31 cellular contexts compared by ENCODE assay signal in genomic region chr17:10807704-10808128, GRCh38. TPM values are rescaled to one million over a fixed set of nuclear protein-coding genes. Genes with fewer than 3 reads are reported as not detected.
"Had no signal": no experiment of that assay in that cellular context is flagged by ENCODE, and none has a peak within 500 bp of the region (broad histone marks: within the 10 kb centered on the region; RNA-seq: fewer than 3 reads in every experiment).

No MANE protein-coding gene starts in this region.

- H3K4me3 Mint-ChIP-seq: activated CD4-positive, alpha-beta T cell treated with anti-CD3 and anti-CD28 coated beads, Interleukin-2, amount 10 ng/mL, durations not matched to agents 7 days and 5 days; activated naive CD8-positive, alpha-beta T cell treated with anti-CD3 and anti-CD28 coated beads, Interleukin-2, amount 10 ng/mL, durations not matched to agents 7 days and 5 days; activated T-cell treated with anti-CD3 and anti-CD28 coated beads, Interleukin-2, amount 50 U/mL, for 24 hours; naive thymus-derived CD8-positive, alpha-beta T cell; neural progenitor cell; stimulated activated naive CD8-positive, alpha-beta T cell treated with anti-CD3 and anti-CD28 coated beads, Interleukin-15, Interleukin-2, amounts not matched to agents 100 ng/mL and 50 ng/mL, for 24 hours; T-helper 17 cell had no signal

- H3K9me3 Mint-ChIP-seq: activated CD4-positive, alpha-beta T cell treated with anti-CD3 and anti-CD28 coated beads, Interleukin-2, amount 10 ng/mL, durations not matched to agents 7 days and 5 days; activated naive CD8-positive, alpha-beta T cell treated with anti-CD3 and anti-CD28 coated beads, Interleukin-2, amount 10 ng/mL, durations not matched to agents 7 days and 5 days; activated T-cell treated with anti-CD3 and anti-CD28 coated beads, Interleukin-2, amount 50 U/mL, for 24 hours; activated T-helper 2 cell treated with anti-CD3 and anti-CD28 coated beads, Interferon-gamma antibody, Interleukin-2, Interleukin-4, amounts not matched to agents 10 μg/mL and 5 μg/mL and 100 μg/mL, durations not matched to agents 14 hours and 24 hours and 36 hours; naive thymus-derived CD8-positive, alpha-beta T cell; neural progenitor cell; stimulated activated naive CD8-positive, alpha-beta T cell treated with anti-CD3 and anti-CD28 coated beads, Interleukin-15, Interleukin-2, amounts not matched to agents 100 ng/mL and 50 ng/mL, for 24 hours had no signal

- H3K27ac Mint-ChIP-seq: activated CD4-positive, alpha-beta T cell treated with anti-CD3 and anti-CD28 coated beads, Interleukin-2, amount 10 ng/mL, durations not matched to agents 7 days and 5 days; activated naive CD8-positive, alpha-beta T cell treated with anti-CD3 and anti-CD28 coated beads, Interleukin-2, amount 10 ng/mL, durations not matched to agents 7 days and 5 days; activated T-cell treated with anti-CD3 and anti-CD28 coated beads, Interleukin-2, amount 50 U/mL, for 24 hours; activated T-helper 2 cell treated with anti-CD3 and anti-CD28 coated beads, Interferon-gamma antibody, Interleukin-2, Interleukin-4, amounts not matched to agents 10 μg/mL and 5 μg/mL and 100 μg/mL, durations not matched to agents 14 hours and 24 hours and 36 hours; naive thymus-derived CD8-positive, alpha-beta T cell; neural progenitor cell; stimulated activated naive CD8-positive, alpha-beta T cell treated with anti-CD3 and anti-CD28 coated beads, Interleukin-15, Interleukin-2, amounts not matched to agents 100 ng/mL and 50 ng/mL, for 24 hours; T-helper 17 cell had no signal

- H3K36me3 Mint-ChIP-seq: activated naive CD8-positive, alpha-beta T cell treated with anti-CD3 and anti-CD28 coated beads, Interleukin-2, amount 10 ng/mL, durations not matched to agents 7 days and 5 days; naive thymus-derived CD8-positive, alpha-beta T cell; neural progenitor cell had no signal

- H3K27ac ChIP-seq: epithelial cell of prostate, foreskin keratinocyte, lower lobe of right lung, neural progenitor cell, sigmoid colon, thyroid gland had no signal

- H3K4me3 ChIP-seq: lower lobe of right lung, neural progenitor cell, sigmoid colon, smooth muscle cell, thyroid gland had no signal

- H3K36me3 ChIP-seq: lower lobe of right lung, neural progenitor cell, sigmoid colon, thyroid gland had no signal

- H3K27me3 Mint-ChIP-seq: activated CD4-positive, alpha-beta T cell treated with anti-CD3 and anti-CD28 coated beads, Interleukin-2, amount 10 ng/mL, durations not matched to agents 7 days and 5 days; activated naive CD8-positive, alpha-beta T cell treated with anti-CD3 and anti-CD28 coated beads, Interleukin-2, amount 10 ng/mL, durations not matched to agents 7 days and 5 days; activated T-cell treated with anti-CD3 and anti-CD28 coated beads, Interleukin-2, amount 50 U/mL, for 24 hours; stimulated activated naive CD8-positive, alpha-beta T cell treated with anti-CD3 and anti-CD28 coated beads, Interleukin-15, Interleukin-2, amounts not matched to agents 100 ng/mL and 50 ng/mL, for 24 hours had no signal

- ATAC-seq: foreskin keratinocyte; lower lobe of right lung; naive thymus-derived CD8-positive, alpha-beta T cell; T-helper 17 cell had no signal

- H3K4me2 ChIP-seq: neural progenitor cell, smooth muscle cell had no signal

- H3K4me1 Mint-ChIP-seq: activated CD4-positive, alpha-beta T cell treated with anti-CD3 and anti-CD28 coated beads, Interleukin-2, amount 10 ng/mL, durations not matched to agents 7 days and 5 days; activated naive CD8-positive, alpha-beta T cell treated with anti-CD3 and anti-CD28 coated beads, Interleukin-2, amount 10 ng/mL, durations not matched to agents 7 days and 5 days; T-helper 17 cell had no signal

- H2AFZ ChIP-seq: neural progenitor cell had no signal

- H3K4me1 ChIP-seq: foreskin keratinocyte, lower lobe of right lung, sigmoid colon had no signal

- H3K9me3 ChIP-seq: lower lobe of right lung, sigmoid colon, thyroid gland had no signal

- H3K27me3 ChIP-seq: foreskin keratinocyte, neural progenitor cell, sigmoid colon, thyroid gland had no signal

- DNase-seq: activated CD4-positive, alpha-beta T cell treated with anti-CD3 and anti-CD28 coated beads, Interleukin-2, amount 10 ng/mL, durations not matched to agents 7 days and 5 days; activated CD4-positive, CD25-positive, alpha-beta regulatory T cell; activated CD8-positive, alpha-beta memory T cell treated with anti-CD3 and anti-CD28 coated beads for 24 hours; activated CD8-positive, alpha-beta memory T cell treated with anti-CD3 and anti-CD28 coated beads, Interleukin-2, amount 50 U/mL, for 4 hours; activated naive CD4-positive, alpha-beta T cell treated with Interleukin-2 at 50 U/mL for 16 hours; activated naive CD8-positive, alpha-beta T cell treated with anti-CD3 and anti-CD28 coated beads, Interleukin-2, amount 10 ng/mL, durations not matched to agents 7 days and 5 days; activated T-cell treated with anti-CD3 and anti-CD28 coated beads, Interleukin-2, amount 50 U/mL, for 24 hours; amniotic stem cell; cortex of kidney; foreskin keratinocyte; kidney; lower lobe of right lung; naive thymus-derived CD8-positive, alpha-beta T cell; posterior cingulate gyrus; sigmoid colon; stimulated activated CD4-positive, alpha-beta T cell treated with anti-CD3 and anti-CD28 coated beads, Interleukin-15, amount 100 ng/mL, for 24 hours; stimulated activated CD4-positive, alpha-beta T cell treated with anti-CD3 and anti-CD28 coated beads, Interleukin-2, amount 100 ng/mL, for 48 hours; substantia nigra; SW 1271; T-helper 17 cell; thyroid gland had no signal

RNA-seq across cellular contexts. Expression of gene TMEM238L, which starts 3.8 kb away (rescaled TPM):
- total RNA-seq: activated CD4-positive, alpha-beta T cell treated with anti-CD3 and anti-CD28 coated beads, Interleukin-2, amount 10 ng/mL, durations not matched to agents 7 days and 5 days; activated naive CD8-positive, alpha-beta T cell treated with anti-CD3 and anti-CD28 coated beads, Interleukin-2, amount 10 ng/mL, durations not matched to agents 7 days and 5 days; activated T-helper 2 cell treated with anti-CD3 and anti-CD28 coated beads, Interferon-gamma antibody, Interleukin-2, Interleukin-4, amounts not matched to agents 10 μg/mL and 5 μg/mL and 100 μg/mL, durations not matched to agents 14 hours and 24 hours and 36 hours; bronchial epithelial cell; foreskin keratinocyte; glomerular endothelial cell; lower lobe of right lung; naive thymus-derived CD8-positive, alpha-beta T cell; omental fat pad; renal cortical epithelial cell; sigmoid colon; smooth muscle cell; T-helper 17 cell; thyroid gland had no signal
- polyA plus RNA-seq: foreskin keratinocyte, smooth muscle cell had no signal

RNA-seq across cellular contexts. Expression of gene PIRT, which starts 30.2 kb away (rescaled TPM):
- total RNA-seq: activated CD4-positive, alpha-beta T cell treated with anti-CD3 and anti-CD28 coated beads, Interleukin-2, amount 10 ng/mL, durations not matched to agents 7 days and 5 days; activated naive CD8-positive, alpha-beta T cell treated with anti-CD3 and anti-CD28 coated beads, Interleukin-2, amount 10 ng/mL, durations not matched to agents 7 days and 5 days; activated T-helper 2 cell treated with anti-CD3 and anti-CD28 coated beads, Interferon-gamma antibody, Interleukin-2, Interleukin-4, amounts not matched to agents 10 μg/mL and 5 μg/mL and 100 μg/mL, durations not matched to agents 14 hours and 24 hours and 36 hours; bronchial epithelial cell; foreskin keratinocyte; glomerular endothelial cell; kidney; lower lobe of right lung; naive thymus-derived CD8-positive, alpha-beta T cell; renal cortical epithelial cell; smooth muscle cell; T-helper 17 cell; thyroid gland; ureter had no signal
- polyA plus RNA-seq: foreskin keratinocyte; naive thymus-derived CD8-positive, alpha-beta T cell; smooth muscle cell had no signal
